Comparison of ENCODE assay signal across 1 cellular context in the genomic region with DNA sequence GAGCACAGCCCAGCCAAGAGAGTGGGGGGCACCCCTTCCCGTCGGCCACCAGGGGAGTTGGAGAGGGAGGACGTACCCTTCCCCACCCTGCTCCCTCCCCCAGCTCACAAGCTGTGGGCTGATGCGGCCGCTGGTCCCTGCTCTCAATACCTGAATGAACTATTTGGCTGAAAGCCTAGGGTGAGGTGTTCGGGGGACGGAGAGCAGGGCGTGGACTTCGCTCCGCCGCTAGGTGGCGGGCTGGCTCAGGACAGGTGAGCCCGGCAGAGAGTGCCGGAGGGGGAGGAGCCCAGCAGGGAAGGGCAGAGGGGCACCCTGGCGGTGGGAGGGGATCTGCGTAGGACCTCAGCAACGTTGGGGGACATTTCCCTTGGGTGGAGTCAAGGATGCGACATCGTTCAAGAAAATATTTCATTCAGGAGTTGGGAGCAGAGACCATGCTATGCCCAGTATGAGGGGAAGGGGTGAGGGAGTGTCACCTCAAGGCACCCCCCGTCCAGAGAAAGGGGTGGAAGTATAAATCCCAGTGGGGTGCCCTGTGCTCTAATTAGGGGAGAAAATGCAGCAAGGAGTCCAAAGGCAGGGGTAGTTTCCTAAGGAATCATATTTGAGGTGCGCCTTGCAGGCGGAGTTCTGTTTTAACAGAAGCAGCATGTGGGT.
TF ChIP-seq lines count a peak whose summit lies in the region.

No MANE protein-coding gene starts in this region.

TF ChIP-seq in HepG2, 621 proteins besides CTCF, POLR2A, EP300 and RAD21 (continued from another document and continues in another):
- TF ChIP-seq, protein P1, sequence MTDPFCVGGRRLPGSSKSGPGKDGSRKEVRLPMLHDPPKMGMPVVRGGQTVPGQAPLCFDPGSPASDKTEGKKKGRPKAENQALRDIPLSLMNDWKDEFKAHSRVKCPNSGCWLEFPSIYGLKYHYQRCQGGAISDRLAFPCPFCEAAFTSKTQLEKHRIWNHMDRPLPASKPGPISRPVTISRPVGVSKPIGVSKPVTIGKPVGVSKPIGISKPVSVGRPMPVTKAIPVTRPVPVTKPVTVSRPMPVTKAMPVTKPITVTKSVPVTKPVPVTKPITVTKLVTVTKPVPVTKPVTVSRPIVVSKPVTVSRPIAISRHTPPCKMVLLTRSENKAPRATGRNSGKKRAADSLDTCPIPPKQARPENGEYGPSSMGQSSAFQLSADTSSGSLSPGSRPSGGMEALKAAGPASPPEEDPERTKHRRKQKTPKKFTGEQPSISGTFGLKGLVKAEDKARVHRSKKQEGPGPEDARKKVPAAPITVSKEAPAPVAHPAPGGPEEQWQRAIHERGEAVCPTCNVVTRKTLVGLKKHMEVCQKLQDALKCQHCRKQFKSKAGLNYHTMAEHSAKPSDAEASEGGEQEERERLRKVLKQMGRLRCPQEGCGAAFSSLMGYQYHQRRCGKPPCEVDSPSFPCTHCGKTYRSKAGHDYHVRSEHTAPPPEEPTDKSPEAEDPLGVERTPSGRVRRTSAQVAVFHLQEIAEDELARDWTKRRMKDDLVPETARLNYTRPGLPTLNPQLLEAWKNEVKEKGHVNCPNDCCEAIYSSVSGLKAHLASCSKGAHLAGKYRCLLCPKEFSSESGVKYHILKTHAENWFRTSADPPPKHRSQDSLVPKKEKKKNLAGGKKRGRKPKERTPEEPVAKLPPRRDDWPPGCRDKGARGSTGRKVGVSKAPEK (CRISPR knock-in tag; IDR thresholded peaks at IDR 0.05; ENCODE audit: borderline replicate concordance): 0 out of 2 replicates have a peak, but pooled peaks have one; percentile 85
- no peak for TF ChIP-seq ZNF12 (CRISPR knock-in tag; IDR thresholded peaks at IDR 0.05)
- peak; percentile 52; the same call in 1 of the 2 replicates for TF ChIP-seq GABPB1 (CRISPR knock-in tag; IDR thresholded peaks at IDR 0.05)
- TF ChIP-seq, protein P2, sequence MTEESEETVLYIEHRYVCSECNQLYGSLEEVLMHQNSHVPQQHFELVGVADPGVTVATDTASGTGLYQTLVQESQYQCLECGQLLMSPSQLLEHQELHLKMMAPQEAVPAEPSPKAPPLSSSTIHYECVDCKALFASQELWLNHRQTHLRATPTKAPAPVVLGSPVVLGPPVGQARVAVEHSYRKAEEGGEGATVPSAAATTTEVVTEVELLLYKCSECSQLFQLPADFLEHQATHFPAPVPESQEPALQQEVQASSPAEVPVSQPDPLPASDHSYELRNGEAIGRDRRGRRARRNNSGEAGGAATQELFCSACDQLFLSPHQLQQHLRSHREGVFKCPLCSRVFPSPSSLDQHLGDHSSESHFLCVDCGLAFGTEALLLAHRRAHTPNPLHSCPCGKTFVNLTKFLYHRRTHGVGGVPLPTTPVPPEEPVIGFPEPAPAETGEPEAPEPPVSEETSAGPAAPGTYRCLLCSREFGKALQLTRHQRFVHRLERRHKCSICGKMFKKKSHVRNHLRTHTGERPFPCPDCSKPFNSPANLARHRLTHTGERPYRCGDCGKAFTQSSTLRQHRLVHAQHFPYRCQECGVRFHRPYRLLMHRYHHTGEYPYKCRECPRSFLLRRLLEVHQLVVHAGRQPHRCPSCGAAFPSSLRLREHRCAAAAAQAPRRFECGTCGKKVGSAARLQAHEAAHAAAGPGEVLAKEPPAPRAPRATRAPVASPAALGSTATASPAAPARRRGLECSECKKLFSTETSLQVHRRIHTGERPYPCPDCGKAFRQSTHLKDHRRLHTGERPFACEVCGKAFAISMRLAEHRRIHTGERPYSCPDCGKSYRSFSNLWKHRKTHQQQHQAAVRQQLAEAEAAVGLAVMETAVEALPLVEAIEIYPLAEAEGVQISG (CRISPR knock-in tag; IDR thresholded peaks at IDR 0.05): 0 out of 2 replicates have a peak, but pooled peaks have one; percentile 45
- TF ChIP-seq, protein P3, sequence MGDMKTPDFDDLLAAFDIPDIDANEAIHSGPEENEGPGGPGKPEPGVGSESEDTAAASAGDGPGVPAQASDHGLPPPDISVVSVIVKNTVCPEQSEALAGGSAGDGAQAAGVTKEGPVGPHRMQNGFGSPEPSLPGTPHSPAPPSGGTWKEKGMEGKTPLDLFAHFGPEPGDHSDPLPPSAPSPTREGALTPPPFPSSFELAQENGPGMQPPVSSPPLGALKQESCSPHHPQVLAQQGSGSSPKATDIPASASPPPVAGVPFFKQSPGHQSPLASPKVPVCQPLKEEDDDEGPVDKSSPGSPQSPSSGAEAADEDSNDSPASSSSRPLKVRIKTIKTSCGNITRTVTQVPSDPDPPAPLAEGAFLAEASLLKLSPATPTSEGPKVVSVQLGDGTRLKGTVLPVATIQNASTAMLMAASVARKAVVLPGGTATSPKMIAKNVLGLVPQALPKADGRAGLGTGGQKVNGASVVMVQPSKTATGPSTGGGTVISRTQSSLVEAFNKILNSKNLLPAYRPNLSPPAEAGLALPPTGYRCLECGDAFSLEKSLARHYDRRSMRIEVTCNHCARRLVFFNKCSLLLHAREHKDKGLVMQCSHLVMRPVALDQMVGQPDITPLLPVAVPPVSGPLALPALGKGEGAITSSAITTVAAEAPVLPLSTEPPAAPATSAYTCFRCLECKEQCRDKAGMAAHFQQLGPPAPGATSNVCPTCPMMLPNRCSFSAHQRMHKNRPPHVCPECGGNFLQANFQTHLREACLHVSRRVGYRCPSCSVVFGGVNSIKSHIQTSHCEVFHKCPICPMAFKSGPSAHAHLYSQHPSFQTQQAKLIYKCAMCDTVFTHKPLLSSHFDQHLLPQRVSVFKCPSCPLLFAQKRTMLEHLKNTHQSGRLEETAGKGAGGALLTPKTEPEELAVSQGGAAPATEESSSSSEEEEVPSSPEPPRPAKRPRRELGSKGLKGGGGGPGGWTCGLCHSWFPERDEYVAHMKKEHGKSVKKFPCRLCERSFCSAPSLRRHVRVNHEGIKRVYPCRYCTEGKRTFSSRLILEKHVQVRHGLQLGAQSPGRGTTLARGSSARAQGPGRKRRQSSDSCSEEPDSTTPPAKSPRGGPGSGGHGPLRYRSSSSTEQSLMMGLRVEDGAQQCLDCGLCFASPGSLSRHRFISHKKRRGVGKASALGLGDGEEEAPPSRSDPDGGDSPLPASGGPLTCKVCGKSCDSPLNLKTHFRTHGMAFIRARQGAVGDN (CRISPR knock-in tag; IDR thresholded peaks at IDR 0.05): peak; percentile 79
- no peak for TF ChIP-seq NFE2L2 (IDR thresholded peaks at IDR 0.05; ENCODE audit: low read length)
- TF ChIP-seq, protein P4, sequence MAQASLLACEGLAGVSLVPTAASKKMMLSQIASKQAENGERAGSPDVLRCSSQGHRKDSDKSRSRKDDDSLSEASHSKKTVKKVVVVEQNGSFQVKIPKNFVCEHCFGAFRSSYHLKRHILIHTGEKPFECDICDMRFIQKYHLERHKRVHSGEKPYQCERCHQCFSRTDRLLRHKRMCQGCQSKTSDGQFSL (CRISPR knock-in tag; IDR thresholded peaks at IDR 0.05): peak; percentile 77; the same call in 1 of the 2 replicates
- TF ChIP-seq ZNF768 (CRISPR knock-in tag; IDR thresholded peaks at IDR 0.05): peak; percentile 67; the same call in 1 of the 2 replicates
- TF ChIP-seq, protein P5, sequence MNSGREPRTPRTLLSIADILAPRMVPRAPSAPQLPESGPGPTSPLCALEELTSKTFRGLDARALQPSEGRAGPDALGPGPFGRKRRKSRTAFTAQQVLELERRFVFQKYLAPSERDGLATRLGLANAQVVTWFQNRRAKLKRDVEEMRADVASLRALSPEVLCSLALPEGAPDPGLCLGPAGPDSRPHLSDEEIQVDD (CRISPR knock-in tag; IDR thresholded peaks at IDR 0.05; ENCODE audit: borderline replicate concordance): 0 out of 2 replicates have a peak, but pooled peaks have one; percentile 61
- TF ChIP-seq ZBTB20 (CRISPR knock-in tag; IDR thresholded peaks at IDR 0.05; ENCODE audit: borderline replicate concordance, low read depth): peak; percentile 66; the same call in 1 of the 2 replicates
- peak; percentile 72 for TF ChIP-seq HNF4A (CRISPR knock-in tag; IDR thresholded peaks at IDR 0.05)
- no peak for TF ChIP-seq ADNP (CRISPR knock-in tag; IDR thresholded peaks at IDR 0.05)
- TF ChIP-seq NFRKB (IDR thresholded peaks at IDR 0.05): no peak
- TF ChIP-seq ZNF335 (CRISPR knock-in tag; IDR thresholded peaks at IDR 0.05): 0 out of 2 replicates have a peak, but pooled peaks have one; percentile 30
- TF ChIP-seq, protein P6, sequence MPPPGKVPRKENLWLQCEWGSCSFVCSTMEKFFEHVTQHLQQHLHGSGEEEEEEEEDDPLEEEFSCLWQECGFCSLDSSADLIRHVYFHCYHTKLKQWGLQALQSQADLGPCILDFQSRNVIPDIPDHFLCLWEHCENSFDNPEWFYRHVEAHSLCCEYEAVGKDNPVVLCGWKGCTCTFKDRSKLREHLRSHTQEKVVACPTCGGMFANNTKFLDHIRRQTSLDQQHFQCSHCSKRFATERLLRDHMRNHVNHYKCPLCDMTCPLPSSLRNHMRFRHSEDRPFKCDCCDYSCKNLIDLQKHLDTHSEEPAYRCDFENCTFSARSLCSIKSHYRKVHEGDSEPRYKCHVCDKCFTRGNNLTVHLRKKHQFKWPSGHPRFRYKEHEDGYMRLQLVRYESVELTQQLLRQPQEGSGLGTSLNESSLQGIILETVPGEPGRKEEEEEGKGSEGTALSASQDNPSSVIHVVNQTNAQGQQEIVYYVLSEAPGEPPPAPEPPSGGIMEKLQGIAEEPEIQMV (CRISPR knock-in tag; IDR thresholded peaks at IDR 0.05; ENCODE audit: low read depth): 0 out of 2 replicates have a peak, but pooled peaks have one; percentile 59
- 0 out of 2 replicates have a peak, but pooled peaks have one; percentile 31 for TF ChIP-seq BCL6 (CRISPR knock-in tag; IDR thresholded peaks at IDR 0.05)
- peak; percentile 68 for TF ChIP-seq SALL1 (CRISPR knock-in tag; IDR thresholded peaks at IDR 0.05)
- peak; percentile 53; the same call in 1 of the 2 replicates for TF ChIP-seq ZNF501 (CRISPR knock-in tag; IDR thresholded peaks at IDR 0.05)
- peak; percentile 26; the same call in 1 of the 2 replicates for TF ChIP-seq ZFX (CRISPR knock-in tag; IDR thresholded peaks at IDR 0.05; ENCODE audit: low read depth)
- peak; percentile 25; the same call in 1 of the 2 replicates for TF ChIP-seq RFXAP (CRISPR knock-in tag; IDR thresholded peaks at IDR 0.05; ENCODE audit: borderline replicate concordance)
- peak; percentile 87 for TF ChIP-seq STAG1 (CRISPR knock-in tag; IDR thresholded peaks at IDR 0.05)
- TF ChIP-seq ETV5 (CRISPR knock-in tag; IDR thresholded peaks at IDR 0.05; ENCODE audit: borderline replicate concordance): peak; percentile 12; the same call in 1 of the 2 replicates
- TF ChIP-seq THAP11 (CRISPR knock-in tag; IDR thresholded peaks at IDR 0.05): peak; percentile 70
- TF ChIP-seq, protein P7, sequence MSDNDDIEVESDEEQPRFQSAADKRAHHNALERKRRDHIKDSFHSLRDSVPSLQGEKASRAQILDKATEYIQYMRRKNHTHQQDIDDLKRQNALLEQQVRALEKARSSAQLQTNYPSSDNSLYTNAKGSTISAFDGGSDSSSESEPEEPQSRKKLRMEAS (IDR thresholded peaks at IDR 0.05): peak; percentile 46; the same call in 1 of the 2 replicates
- 0 out of 2 replicates have a peak, but pooled peaks have one; percentile 41 for TF ChIP-seq GTF3A (CRISPR knock-in tag; conservative IDR thresholded peaks at IDR 0.05)
- no peak for TF ChIP-seq PCBP2 (optimal IDR thresholded peaks at IDR 0.05; ENCODE audit: low read depth, low read length, poor library complexity, severe bottlenecking)
- TF ChIP-seq TARDBP (CRISPR knock-in tag; IDR thresholded peaks at IDR 0.05): peak; percentile 69
- TF ChIP-seq ZSCAN12 (CRISPR knock-in tag; IDR thresholded peaks at IDR 0.05): no peak
- 0 out of 2 replicates have a peak, but pooled peaks have one; percentile 18 for TF ChIP-seq PHF8 (CRISPR knock-in tag; IDR thresholded peaks at IDR 0.05)
- peak; percentile 54 for TF ChIP-seq HNRNPLL (IDR thresholded peaks at IDR 0.05; ENCODE audit: low read depth, low read length, poor library complexity, severe bottlenecking)
- peak; percentile 79; the same call in 1 of the 2 replicates for TF ChIP-seq PITX1 (CRISPR knock-in tag; IDR thresholded peaks at IDR 0.05)
- peak; percentile 16; the same call in 1 of the 2 replicates for TF ChIP-seq YEATS2 (CRISPR knock-in tag; IDR thresholded peaks at IDR 0.05; ENCODE audit: borderline replicate concordance)
- TF ChIP-seq SNRNP70 (IDR thresholded peaks at IDR 0.05; ENCODE audit: low read depth, low read length): no peak
- TF ChIP-seq CREB1 (IDR thresholded peaks at IDR 0.05): no peak
- no peak for TF ChIP-seq CREB1 (CRISPR knock-in tag; IDR thresholded peaks at IDR 0.05)
- TF ChIP-seq, protein P8, sequence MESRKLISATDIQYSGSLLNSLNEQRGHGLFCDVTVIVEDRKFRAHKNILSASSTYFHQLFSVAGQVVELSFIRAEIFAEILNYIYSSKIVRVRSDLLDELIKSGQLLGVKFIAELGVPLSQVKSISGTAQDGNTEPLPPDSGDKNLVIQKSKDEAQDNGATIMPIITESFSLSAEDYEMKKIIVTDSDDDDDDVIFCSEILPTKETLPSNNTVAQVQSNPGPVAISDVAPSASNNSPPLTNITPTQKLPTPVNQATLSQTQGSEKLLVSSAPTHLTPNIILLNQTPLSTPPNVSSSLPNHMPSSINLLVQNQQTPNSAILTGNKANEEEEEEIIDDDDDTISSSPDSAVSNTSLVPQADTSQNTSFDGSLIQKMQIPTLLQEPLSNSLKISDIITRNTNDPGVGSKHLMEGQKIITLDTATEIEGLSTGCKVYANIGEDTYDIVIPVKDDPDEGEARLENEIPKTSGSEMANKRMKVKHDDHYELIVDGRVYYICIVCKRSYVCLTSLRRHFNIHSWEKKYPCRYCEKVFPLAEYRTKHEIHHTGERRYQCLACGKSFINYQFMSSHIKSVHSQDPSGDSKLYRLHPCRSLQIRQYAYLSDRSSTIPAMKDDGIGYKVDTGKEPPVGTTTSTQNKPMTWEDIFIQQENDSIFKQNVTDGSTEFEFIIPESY (CRISPR knock-in tag; IDR thresholded peaks at IDR 0.05): peak; percentile 62; the same call in 1 of the 2 replicates
- TF ChIP-seq LCORL (IDR thresholded peaks at IDR 0.05): no peak
- peak; percentile 78 for TF ChIP-seq LCORL (CRISPR knock-in tag; IDR thresholded peaks at IDR 0.05)
- TF ChIP-seq, protein P9, sequence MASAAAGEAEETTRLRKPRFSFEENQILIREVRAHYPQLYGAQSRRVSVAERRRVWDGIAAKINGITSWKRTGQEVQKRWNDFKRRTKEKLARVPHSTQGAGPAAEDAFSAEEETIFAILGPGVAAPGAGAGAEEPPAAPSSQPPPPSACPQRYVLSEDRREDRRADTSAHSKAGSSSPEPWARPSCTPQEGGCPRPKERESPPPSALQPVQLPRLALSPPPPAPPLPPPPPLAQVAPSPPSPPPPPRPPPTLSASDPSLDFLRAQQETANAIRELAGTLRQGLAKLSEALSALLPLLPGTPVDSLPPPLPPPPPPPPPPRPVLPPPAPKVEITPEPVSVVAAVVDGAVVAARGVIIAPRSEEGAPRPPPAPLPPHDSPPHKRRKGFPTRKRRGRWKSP (CRISPR knock-in tag; IDR thresholded peaks at IDR 0.05): 0 out of 2 replicates have a peak, but pooled peaks have one; percentile 41
- 0 out of 2 replicates have a peak, but pooled peaks have one; percentile 72 for TF ChIP-seq AHR (CRISPR knock-in tag; IDR thresholded peaks at IDR 0.05)
- TF ChIP-seq ATF7 (IDR thresholded peaks at IDR 0.05): no peak
- no peak for TF ChIP-seq ATF7 (CRISPR knock-in tag; IDR thresholded peaks at IDR 0.05)
- no peak for TF ChIP-seq SIN3B (IDR thresholded peaks at IDR 0.05; ENCODE audit: low read length)
- TF ChIP-seq ETV6 (CRISPR knock-in tag; conservative IDR thresholded peaks at IDR 0.05): 0 out of 2 replicates have a peak, but pooled peaks have one; percentile 61
- TF ChIP-seq, protein P10, sequence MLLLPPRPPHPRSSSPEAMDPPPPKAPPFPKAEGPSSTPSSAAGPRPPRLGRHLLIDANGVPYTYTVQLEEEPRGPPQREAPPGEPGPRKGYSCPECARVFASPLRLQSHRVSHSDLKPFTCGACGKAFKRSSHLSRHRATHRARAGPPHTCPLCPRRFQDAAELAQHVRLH (CRISPR knock-in tag; IDR thresholded peaks at IDR 0.05; ENCODE audit: borderline replicate concordance, low read depth): peak; percentile 85; the same call in 1 of the 2 replicates
- TF ChIP-seq NCOA2 (CRISPR knock-in tag; IDR thresholded peaks at IDR 0.05): peak; percentile 26; the same call in 1 of the 2 replicates
- 0 out of 2 replicates have a peak, but pooled peaks have one; percentile 42 for TF ChIP-seq SAFB2 (CRISPR knock-in tag; IDR thresholded peaks at IDR 0.05; ENCODE audit: borderline replicate concordance, low read depth)
